Comparison of ENCODE assay signal across 28 cellular contexts in genomic region chr11:36235750-36236149, GRCh38. TPM values are rescaled to one million over a fixed set of nuclear protein-coding genes. Genes with fewer than 3 reads are reported as not detected.
A peak's percentile ranks its signal among the peaks of the same experiment; 100 is the strongest.
DNase-seq lines count a peak whose midpoint lies in the region; ATAC-seq, FAIRE-seq and TF ChIP-seq lines count a peak whose summit lies in the region.
"Had no signal": no experiment of that assay in that cellular context is flagged by ENCODE, and none has a peak within 500 bp of the region (broad histone marks: within the 10 kb centered on the region; RNA-seq: fewer than 3 reads in every experiment).

No MANE protein-coding gene starts in this region.

- no peak overlapping the region for H2BK120ac ChIP-seq in mesenchymal stem cell (ENCODE audit: low read depth, low read length)

- no peak overlapping the region for H3K27ac Mint-ChIP-seq in CD4-positive, alpha-beta memory T cell
- H3K27ac Mint-ChIP-seq: effector memory CD8-positive, alpha-beta T cell; naive thymus-derived CD8-positive, alpha-beta T cell; T-cell had no signal

- H3K36me3 ChIP-seq in GM23248 (ENCODE audit: low read depth) (no peaks in the 10 kb centered on the region), SK-N-SH (replicated peaks in 1 of 2; ENCODE audit: control insufficient read depth in 1 of 2, insufficient read depth in 2 of 2, low read length in 1 of 2) (no peaks in the 10 kb centered on the region), endothelial cell of umbilical vein (ENCODE audit: control insufficient read depth in 2 of 2, extremely low read depth in 1 of 2, insufficient read depth in 2 of 2, low read length in 2 of 2) (no peaks in the 10 kb centered on the region), mesenchymal stem cell (ENCODE audit: control insufficient read depth in 1 of 2, insufficient read depth in 2 of 2, low read depth in 1 of 2, low read length in 2 of 2) (no peaks in the 10 kb centered on the region)
- no peaks in the 10 kb centered on the region for H3K36me3 ChIP-seq in CD4-positive, alpha-beta memory T cell (ENCODE audit: insufficient read depth, low read length)
- H3K36me3 ChIP-seq: cardiac muscle cell, HAP-1, Peyer's patch, tibial artery had no signal

- no peak for ATAC-seq in GM18502 (IDR thresholded peaks at IDR 0.05; ENCODE audit: poor library complexity, unreplicated experiment)
- ATAC-seq: effector memory CD8-positive, alpha-beta T cell; left ventricle myocardium superior; naive thymus-derived CD8-positive, alpha-beta T cell; T-cell had no signal

- no peak overlapping the region for H2BK5ac ChIP-seq in mesenchymal stem cell (ENCODE audit: low read depth, low read length, poor library complexity, severe bottlenecking)

- CTCF ChIA-PET in SK-N-SH (lab: Yijun Ruan, JAX), result interaction anchor here (1.6 to 2.3 kb wide), 4 partner anchors 13 to 85 kb away, joined by 3 to 8 read pairs (median 5); no protein-coding TSS in a partner anchor
- CTCF ChIA-PET in endothelial cell of umbilical vein (lab: Charles Lee), result interaction anchor here (1.0 to 1.3 kb wide), 3 partner anchors 16 to 30 kb away, joined by 3 read pairs; no protein-coding TSS in a partner anchor
- CTCF ChIA-PET in CD4-positive, alpha-beta memory T cell (lab: Charles Lee; ENCODE audit: partially characterized antibody), result no interaction called here

- H3K27ac ChIP-seq in GM23248 (no peak overlapping the region), SK-N-SH (ENCODE audit: low read depth in 2 of 2, low read length in 1 of 2) (no peak overlapping the region), endothelial cell of umbilical vein (ENCODE audit: insufficient read depth, low read depth, low read length) (no peak overlapping the region), mesenchymal stem cell (ENCODE audit: low read length, poor library complexity, severe bottlenecking) (no peak overlapping the region)
- H3K27ac ChIP-seq in CD4-positive, alpha-beta memory T cell (ENCODE audit: low read depth, low read length), result no peak overlapping the region
- H3K27ac ChIP-seq: cardiac muscle cell, Peyer's patch, tibial artery had no signal

- TF ChIP-seq EP300 in SK-N-SH (IDR thresholded peaks at IDR 0.05; ENCODE audit: borderline replicate concordance in 1 of 2, low read depth in 1 of 2, low read length in 1 of 2), result no peak

- peak overlapping the region; percentile 49 for H2AK5ac ChIP-seq in mesenchymal stem cell (ENCODE audit: low read length, severe bottlenecking)

- no peak for FAIRE-seq in endothelial cell of umbilical vein (lab: Jason Lieb, UNC)
- FAIRE-seq: GM18507, islet of Langerhans, small intestine had no signal

- H3K9ac ChIP-seq in GM23248 (no peak overlapping the region), SK-N-SH (no peak overlapping the region), endothelial cell of umbilical vein (replicated peaks; ENCODE audit: extremely low read depth, insufficient read depth, low read length) (no peak overlapping the region), mesenchymal stem cell (ENCODE audit: low read length) (no peak overlapping the region)

- peaks cover 7% of the 10 kb centered on the region for H3F3A ChIP-seq in GM23248 (ENCODE audit: insufficient read depth)
- peaks cover 16% of the 10 kb centered on the region for H3F3A ChIP-seq in SK-N-SH (replicated peaks; ENCODE audit: insufficient read depth)

- no peak for TF ChIP-seq RAD21 in SK-N-SH (IDR thresholded peaks at IDR 0.05; ENCODE audit: low read length)

- H3K79me2 ChIP-seq in GM23248 (ENCODE audit: insufficient read depth), result no peaks in the 10 kb centered on the region
- no peaks in the 10 kb centered on the region for H3K79me2 ChIP-seq in SK-N-SH (ENCODE audit: insufficient read depth)
- H3K79me2 ChIP-seq in endothelial cell of umbilical vein (ENCODE audit: control insufficient read depth, insufficient read depth, low read length), result no peaks in the 10 kb centered on the region

- DNase-seq in GM23248, result peak; percentile 26
- DNase-seq in SK-N-SH, result no peak
- no peak for DNase-seq in endothelial cell of umbilical vein (ENCODE audit: low read depth, low spot score)
- peak; percentile 31 for DNase-seq in mesenchymal stem cell
- no peak for DNase-seq in CD4-positive, alpha-beta memory T cell
- no peak for DNase-seq in stimulated activated CD4-positive, alpha-beta T cell treated with anti-CD3 and anti-CD28 coated beads, Interleukin-1b, Interleukin-23, amount 100 ng/mL, for 48 hours
- DNase-seq: activated CD4-positive, alpha-beta T cell treated with anti-CD3 and anti-CD28 coated beads, Interleukin-2, amount 50 U/mL, for 4 hours; activated naive CD4-positive, alpha-beta T cell treated with Interleukin-2 at 50 U/mL for 16 hours; amygdala; cortex of kidney; effector memory CD8-positive, alpha-beta T cell; Kasumi-1; left ventricle myocardium superior; naive thymus-derived CD8-positive, alpha-beta T cell; NCI-H1092 treated with DMSO at 0.1 percent for 48 hours; NCI-H2029 treated with DMSO at 0.1 percent for 48 hours; NCI-H69; nucleus accumbens; Peyer's patch; small intestine; stimulated activated CD4-positive, alpha-beta T cell treated with anti-CD3 and anti-CD28 coated beads, Interleukin-2, amount 100 ng/mL, for 24 hours; T-cell; tibial artery had no signal

- POLR2A ChIA-PET in SK-N-SH (lab: Yijun Ruan, JAX) (no interaction called here), endothelial cell of umbilical vein (lab: Charles Lee) (no interaction called here)
- POLR2A ChIA-PET in CD4-positive, alpha-beta memory T cell (lab: Charles Lee; ENCODE audit: partially characterized antibody), result no interaction called here

- H3K9me2 ChIP-seq in GM23248 (ENCODE audit: insufficient read depth) (no peaks in the 10 kb centered on the region), SK-N-SH (no peaks in the 10 kb centered on the region)

- H3K9me1 ChIP-seq in endothelial cell of umbilical vein (replicated peaks; ENCODE audit: control insufficient read depth, extremely low read depth, insufficient read depth, low read length), result no peaks in the 10 kb centered on the region

- H3K23ac ChIP-seq in mesenchymal stem cell (ENCODE audit: low read length in 2 of 2), result no peak overlapping the region

- dilution Hi-C loops in endothelial cell of umbilical vein (cut with MboI; ENCODE audit: extremely low pct_ligation_motif_present, low sequenced_read_pairs), result no loop called here

- TF ChIP-seq POLR2A in endothelial cell of umbilical vein (IDR thresholded peaks at IDR 0.05; ENCODE audit: low read depth, low read length), result no peak

- H3K9me3 ChIP-seq in GM23248 (ENCODE audit: low read depth) (no peaks in the 10 kb centered on the region), SK-N-SH (no peaks in the 10 kb centered on the region), endothelial cell of umbilical vein (replicated peaks; ENCODE audit: control insufficient read depth, insufficient read depth, low read length) (no peaks in the 10 kb centered on the region), mesenchymal stem cell (ENCODE audit: control insufficient read depth, low read length) (no peaks in the 10 kb centered on the region)
- no peaks in the 10 kb centered on the region for H3K9me3 ChIP-seq in CD4-positive, alpha-beta memory T cell (ENCODE audit: control insufficient read depth in 1 of 2, low read length in 2 of 2)
- H3K9me3 ChIP-seq: HAP-1, Peyer's patch, tibial artery had no signal

- BruUV-seq in endothelial cell of umbilical vein (replicated peaks; lab: Mats Ljungman, UMichigan), result no TSS peak

- H4K20me1 ChIP-seq in GM23248 (ENCODE audit: insufficient read depth) (no peaks in the 10 kb centered on the region), SK-N-SH (ENCODE audit: insufficient read depth) (no peaks in the 10 kb centered on the region), endothelial cell of umbilical vein (replicated peaks; ENCODE audit: control insufficient read depth, extremely low read depth, insufficient read depth, low read length) (no peaks in the 10 kb centered on the region)

- H3K4me1 ChIP-seq in GM23248 (ENCODE audit: insufficient read depth) (peaks cover 12% of the 10 kb centered on the region), SK-N-SH (ENCODE audit: control insufficient read depth in 1 of 2, insufficient read depth in 2 of 2, low read depth in 1 of 2, low read length in 1 of 2) (peaks cover 7 to 9% of the 10 kb centered on the region in 2 experiments; a peak in 3 of 4 replicates), endothelial cell of umbilical vein (ENCODE audit: control insufficient read depth, extremely low read depth, insufficient read depth, low read length) (peaks cover 11% of the 10 kb centered on the region), mesenchymal stem cell (ENCODE audit: control insufficient read depth, insufficient read depth, low read depth, low read length) (peaks cover 7% of the 10 kb centered on the region)
- no peaks in the 10 kb centered on the region for H3K4me1 ChIP-seq in CD4-positive, alpha-beta memory T cell (ENCODE audit: insufficient read depth, low read length)
- H3K4me1 ChIP-seq: Peyer's patch had no signal

- H3K18ac ChIP-seq in mesenchymal stem cell (ENCODE audit: low read depth in 1 of 2, low read length in 2 of 2), result no peak overlapping the region

- H2AFZ ChIP-seq in GM23248 (no peak overlapping the region), SK-N-SH (ENCODE audit: low read depth) (no peak overlapping the region), endothelial cell of umbilical vein (ENCODE audit: low read depth, low read length) (no peak overlapping the region), mesenchymal stem cell (ENCODE audit: low read depth, low read length) (no peak overlapping the region)

- H3K4me3 ChIP-seq in GM23248 (no peak overlapping the region), SK-N-SH (ENCODE audit: low read depth in 2 of 2, low read length in 1 of 2) (no peak overlapping the region), endothelial cell of umbilical vein (replicated peaks in 1 of 3; ENCODE audit: insufficient read depth in 1 of 3, low read depth in 1 of 3, low read length in 3 of 3) (no peak overlapping the region), mesenchymal stem cell (ENCODE audit: insufficient read depth in 1 of 2, low read depth in 1 of 2, low read length in 2 of 2) (no peak overlapping the region)
- H3K4me3 ChIP-seq in CD4-positive, alpha-beta memory T cell (ENCODE audit: low read length in 2 of 2), result no peak overlapping the region
- H3K4me3 ChIP-seq: cardiac muscle cell, HAP-1, Peyer's patch, tibial artery had no signal

- WGBS in GM23248 (ENCODE audit: low coverage in 1 of 2, low lambda C conversion rate in 2 of 2, missing lambda C conversion rate in 2 of 2), 2 experiments, result 90 to 92% methylated on average over 3 of the region's 3 CpGs
- 100% methylated on average over 3 of the region's 3 CpGs for WGBS in SK-N-SH (ENCODE audit: low lambda C conversion rate)
- 72% methylated on average over 2 of the region's 3 CpGs for WGBS in mesenchymal stem cell

- no peak overlapping the region for H4K8ac ChIP-seq in mesenchymal stem cell (ENCODE audit: low read length)

- peaks cover 7 to 10% of the 10 kb centered on the region in 2 donors for H3K27me3 Mint-ChIP-seq in CD4-positive, alpha-beta memory T cell

- H3K4ac ChIP-seq in mesenchymal stem cell (ENCODE audit: low read depth in 1 of 2, low read length in 2 of 2), result no peak overlapping the region

- in situ Hi-C loops in GM23248 (cut with MboI), result no loop called here

- intact Hi-C loops in endothelial cell of umbilical vein (cut with micrococcal nuclease), result no loop called here
- intact Hi-C loops in CD4-positive, alpha-beta memory T cell (cut with micrococcal nuclease), result no loop called here

- H2BK12ac ChIP-seq in mesenchymal stem cell (ENCODE audit: low read length in 2 of 2), result no peak overlapping the region

- H3K27me3 ChIP-seq in GM23248 (replicated peaks; ENCODE audit: insufficient read depth) (peaks cover 50% of the 10 kb centered on the region), SK-N-SH (ENCODE audit: insufficient read depth) (no peaks in the 10 kb centered on the region), endothelial cell of umbilical vein (ENCODE audit: control insufficient read depth in 2 of 2, insufficient read depth in 2 of 2, low read length in 2 of 2) (no peaks in the 10 kb centered on the region), mesenchymal stem cell (ENCODE audit: control insufficient read depth in 1 of 2, insufficient read depth in 1 of 2, low read length in 2 of 2) (peaks cover 0 to 8% of the 10 kb centered on the region in 2 experiments)
- no peaks in the 10 kb centered on the region for H3K27me3 ChIP-seq in CD4-positive, alpha-beta memory T cell (ENCODE audit: insufficient read depth, low read length)
- H3K27me3 ChIP-seq: cardiac muscle cell, Peyer's patch, tibial artery had no signal

- H3K9me3 Mint-ChIP-seq in CD4-positive, alpha-beta memory T cell, result no peaks in the 10 kb centered on the region
- H3K9me3 Mint-ChIP-seq: effector memory CD8-positive, alpha-beta T cell; naive thymus-derived CD8-positive, alpha-beta T cell; T-cell had no signal

- H3K4me3 Mint-ChIP-seq in CD4-positive, alpha-beta memory T cell, result no peak overlapping the region
- H3K4me3 Mint-ChIP-seq: effector memory CD8-positive, alpha-beta T cell; naive thymus-derived CD8-positive, alpha-beta T cell; T-cell had no signal

- H3K79me1 ChIP-seq in mesenchymal stem cell (replicated peaks; ENCODE audit: low read length, poor library complexity, severe bottlenecking), result no peaks in the 10 kb centered on the region

- no peak overlapping the region for H3K14ac ChIP-seq in mesenchymal stem cell (ENCODE audit: low read length in 2 of 2)

- TF ChIP-seq CTCF in SK-N-SH (IDR thresholded peaks at IDR 0.05), result no peak
- TF ChIP-seq CTCF in endothelial cell of umbilical vein (IDR thresholded peaks at IDR 0.05; ENCODE audit: extremely low read depth in 1 of 2, insufficient read depth in 1 of 2, low read depth in 1 of 2, low read length in 2 of 2), result no peak

- H3K4me1 Mint-ChIP-seq in CD4-positive, alpha-beta memory T cell, result no peaks in the 10 kb centered on the region
- H3K4me1 Mint-ChIP-seq: naive thymus-derived CD8-positive, alpha-beta T cell; T-cell had no signal

- H3K4me2 ChIP-seq in GM23248 (ENCODE audit: unreplicated experiment), result no peak overlapping the region
- no peak overlapping the region for H3K4me2 ChIP-seq in SK-N-SH
- no peak overlapping the region for H3K4me2 ChIP-seq in endothelial cell of umbilical vein (ENCODE audit: insufficient read depth, low read length)
- H3K4me2 ChIP-seq in mesenchymal stem cell (ENCODE audit: low read length, poor library complexity, severe bottlenecking), result no peak overlapping the region

- H3K36me3 Mint-ChIP-seq in CD4-positive, alpha-beta memory T cell, result no peaks in the 10 kb centered on the region
- H3K36me3 Mint-ChIP-seq: naive thymus-derived CD8-positive, alpha-beta T cell; T-cell had no signal

- no peak overlapping the region for H2BK15ac ChIP-seq in mesenchymal stem cell (ENCODE audit: low read depth, poor library complexity, severe bottlenecking)

- no peak overlapping the region for H4K91ac ChIP-seq in mesenchymal stem cell (ENCODE audit: low read length)

RNA-seq across cellular contexts. Expression of gene COMMD9, which starts 53.5 kb away (rescaled TPM):
- total RNA-seq in GM23248 (2014; rRNA removed; shearing (Covaris generic)), result 42.2 and 44.0 TPM in 2 replicates
- 85.3 and 92.7 TPM in 2 replicates for polyA plus RNA-seq in GM23248 (2016; fragmentation: Nextera tagmentation; extraction: Ambion mirVana)
- polyA plus RNA-seq in SK-N-SH (2012; rRNA removed), result 44.2 and 48.2 TPM in 2 replicates
- polyA plus RNA-seq in SK-N-SH (2012; cell fraction: cytosol; rRNA removed), result 33.6 and 40.0 TPM in 2 replicates
- 50.2 and 59.4 TPM in 2 replicates for polyA plus RNA-seq in SK-N-SH (2012; cell fraction: nucleus; rRNA removed)
- total RNA-seq in endothelial cell of umbilical vein, result 78.9 and 79.0 TPM in 2 replicates
- 65.1 and 69.7 TPM in 2 replicates for polyA plus RNA-seq in endothelial cell of umbilical vein
- polyA plus RNA-seq in endothelial cell of umbilical vein (2011; cell fraction: cytosol; rRNA removed), result 86.7 and 89.2 TPM in 2 replicates
- 65.4 and 71.4 TPM in 2 replicates for polyA plus RNA-seq in endothelial cell of umbilical vein (2011; cell fraction: nucleus; rRNA removed)
- polyA plus RNA-seq in endothelial cell of umbilical vein (2012), result 66.3 and 71.6 TPM in 2 replicates
- polyA minus RNA-seq in endothelial cell of umbilical vein, result 61.1 and 88.0 TPM in 2 replicates
- 45.4 TPM for polyA minus RNA-seq in endothelial cell of umbilical vein (2011; cell fraction: cytosol; rRNA and poly(A)+ RNA removed)
- 25.3 and 29.7 TPM in 2 replicates for polyA minus RNA-seq in endothelial cell of umbilical vein (2011; cell fraction: nucleus; rRNA and poly(A)+ RNA removed)
- 63.0 TPM for polyA plus RNA-seq in mesenchymal stem cell (2013, experiment 1 of 2)
- polyA plus RNA-seq in mesenchymal stem cell (2013, experiment 2 of 2), result 75.3 TPM
- total RNA-seq in CD4-positive, alpha-beta memory T cell, result 10 to 100 TPM; 33.9 to 41.4 TPM
- 10 to 100 TPM; 67.5 to 91.7 TPM for polyA plus RNA-seq in CD4-positive, alpha-beta memory T cell

Comparison
In these comparisons a context has a peak if more than half of its experiments do, and no peak if none do; other contexts are left out.
1. DNase-seq: peak in GM23248 (single experiment) and mesenchymal stem cell (single experiment); none in SK-N-SH (single experiment), endothelial cell of umbilical vein (single experiment), CD4-positive, alpha-beta memory T cell (0 of 5) and stimulated activated CD4-positive, alpha-beta T cell treated with anti-CD3 and anti-CD28 coated beads, Interleukin-1b, Interleukin-23, amount 100 ng/mL, for 48 hours (single experiment).